Comparison of ENCODE assay signal across 34 cellular contexts in the genomic region with DNA sequence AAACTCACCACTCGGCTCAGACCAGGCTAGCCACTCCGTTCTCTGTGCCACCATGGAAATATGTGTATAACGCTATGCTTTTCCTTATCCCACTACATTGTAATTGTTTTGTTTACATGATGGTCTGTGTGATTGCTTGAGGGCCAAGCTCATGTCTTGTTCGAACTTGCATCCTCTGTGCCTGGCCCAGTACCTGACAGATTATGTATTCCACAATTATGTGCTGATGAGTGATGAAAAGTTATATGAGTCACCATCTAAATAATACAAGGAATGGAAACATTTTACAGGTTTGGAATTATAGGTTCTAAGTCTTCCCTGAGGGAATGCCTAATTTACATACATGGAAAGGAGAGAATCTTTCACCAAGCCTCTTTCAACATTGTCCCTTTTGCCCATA.
"Had no signal": no experiment of that assay in that cellular context is flagged by ENCODE, and none has a peak within 500 bp of the region (broad histone marks: within the 10 kb centered on the region; RNA-seq: fewer than 3 reads in every experiment).

No MANE protein-coding gene starts in this region.

- H3K9me3 ChIP-seq: adrenal gland had no signal

- ATAC-seq: activated CD4-positive, CD25-positive, alpha-beta regulatory T cell treated with anti-CD3 and anti-CD28 coated beads, Interleukin-2, amount 50 U/mL, for 24 hours; activated CD8-positive, alpha-beta T cell treated with anti-CD3 and anti-CD28 coated beads for 36 hours; activated naive CD8-positive, alpha-beta T cell treated with anti-CD3 and anti-CD28 coated beads, Interleukin-2, amount 50 U/mL, for 24 hours; activated T-cell treated with anti-CD3 and anti-CD28 coated beads, Interleukin-2, amount 50 U/mL, for 4 hours; body of pancreas; effector memory CD8-positive, alpha-beta T cell; gastroesophageal sphincter; heart right ventricle; T-helper 17 cell had no signal

- H3K4me1 Mint-ChIP-seq: activated B cell treated with CpG ODN at 0.5 μM for 24 hours; activated naive CD4-positive, alpha-beta T cell treated with anti-CD3 and anti-CD28 coated beads, Interleukin-2, amount 50 U/mL, for 24 hours; activated naive CD8-positive, alpha-beta T cell treated with anti-CD3 and anti-CD28 coated beads for 36 hours; activated naive CD8-positive, alpha-beta T cell treated with anti-CD3 and anti-CD28 coated beads, Interleukin-2, amount 50 U/mL, for 24 hours; central memory CD8-positive, alpha-beta T cell; T-helper 17 cell had no signal

- H3K27me3 ChIP-seq: adrenal gland, body of pancreas, esophagus muscularis mucosa, gastroesophageal sphincter, heart right ventricle, hepatocyte had no signal

- DNase-seq: activated B cell treated with CpG ODN at 0.5 μM for 24 hours; activated CD4-positive, alpha-beta T cell treated with anti-CD3 and anti-CD28 coated beads for 48 hours; activated CD4-positive, alpha-beta T cell treated with anti-CD3 and anti-CD28 coated beads, Interleukin-2, amount 50 U/mL, for 1 hour; activated CD4-positive, alpha-beta T cell treated with anti-CD3 and anti-CD28 coated beads, Interleukin-2, amount 50 U/mL, for 48 hours; activated CD8-positive, alpha-beta memory T cell treated with anti-CD3 and anti-CD28 coated beads for 24 hours; activated CD8-positive, alpha-beta T cell treated with anti-CD3 and anti-CD28 coated beads for 36 hours; activated effector memory CD4-positive, alpha-beta T cell treated with anti-CD3 and anti-CD28 coated beads, Interleukin-2, amount 50 U/mL, for 16 hours; activated naive CD4-positive, alpha-beta T cell treated with anti-CD3 and anti-CD28 coated beads for 36 hours; activated naive CD8-positive, alpha-beta T cell treated with anti-CD3 and anti-CD28 coated beads for 36 hours; activated naive CD8-positive, alpha-beta T cell treated with anti-CD3 and anti-CD28 coated beads, Interleukin-2, amount 50 U/mL, for 24 hours; activated T-cell treated with anti-CD3 and anti-CD28 coated beads, Interleukin-2, amount 50 U/mL, for 4 hours; adrenal gland; amygdala; aorta; body of pancreas; dorsolateral prefrontal cortex; effector memory CD8-positive, alpha-beta T cell; foreskin melanocyte; heart right ventricle; T-helper 1 cell; T-helper 17 cell; T1000; WERI-Rb-1 had no signal

- H2AFZ ChIP-seq: hepatocyte had no signal

- H3K27ac ChIP-seq: adrenal gland, body of pancreas, coronary artery, dorsolateral prefrontal cortex, esophagus muscularis mucosa, gastroesophageal sphincter, heart right ventricle, hepatocyte, WERI-Rb-1 had no signal

- H3K27ac Mint-ChIP-seq: activated B cell treated with CpG ODN at 0.5 μM for 24 hours; activated CD8-positive, alpha-beta T cell treated with anti-CD3 and anti-CD28 coated beads for 36 hours; activated naive CD4-positive, alpha-beta T cell treated with anti-CD3 and anti-CD28 coated beads for 36 hours; activated naive CD4-positive, alpha-beta T cell treated with anti-CD3 and anti-CD28 coated beads, Interleukin-2, amount 50 U/mL, for 24 hours; activated naive CD8-positive, alpha-beta T cell treated with anti-CD3 and anti-CD28 coated beads for 36 hours; activated naive CD8-positive, alpha-beta T cell treated with anti-CD3 and anti-CD28 coated beads, Interleukin-2, amount 50 U/mL, for 24 hours; activated T-helper 1 cell treated with anti-CD3 and anti-CD28 coated beads, Interleukin-12 subunit alpha, Interleukin-12 subunit beta, Interleukin-2, Interleukin-4 antibody, amounts not matched to agents 30 ng/mL and 10 ng/mL and 1 ng/mL, durations not matched to agents 14 hours and 24 hours and 36 hours; activated T-helper 2 cell treated with anti-CD3 and anti-CD28 coated beads, Interferon-gamma antibody, Interleukin-2, Interleukin-4, amounts not matched to agents 10 μg/mL and 5 μg/mL and 100 μg/mL, durations not matched to agents 14 hours and 24 hours and 36 hours; dendritic cell treated with granulocyte-macrophage colony-stimulating factor and Interleukin-4, amounts not matched to agents 40 ng/mL and 50 ng/mL, for 4 days; effector memory CD8-positive, alpha-beta T cell; T-helper 17 cell; T-helper 2 cell treated with Interferon-gamma antibody and Interleukin-4, amounts not matched to agents 5 μg/mL and 100 μg/mL, for 36 hours had no signal

- H3K4me3 Mint-ChIP-seq: activated B cell treated with CpG ODN at 0.5 μM for 24 hours; activated CD8-positive, alpha-beta T cell treated with anti-CD3 and anti-CD28 coated beads for 36 hours; activated naive CD4-positive, alpha-beta T cell treated with anti-CD3 and anti-CD28 coated beads for 36 hours; activated naive CD4-positive, alpha-beta T cell treated with anti-CD3 and anti-CD28 coated beads, Interleukin-2, amount 50 U/mL, for 24 hours; activated naive CD8-positive, alpha-beta T cell treated with anti-CD3 and anti-CD28 coated beads for 36 hours; activated naive CD8-positive, alpha-beta T cell treated with anti-CD3 and anti-CD28 coated beads, Interleukin-2, amount 50 U/mL, for 24 hours; activated T-cell treated with anti-CD3 and anti-CD28 coated beads, Interleukin-2, amount 50 U/mL, for 4 hours; activated T-helper 1 cell treated with anti-CD3 and anti-CD28 coated beads, Interleukin-12 subunit alpha, Interleukin-12 subunit beta, Interleukin-2, Interleukin-4 antibody, amounts not matched to agents 30 ng/mL and 10 ng/mL and 1 ng/mL, durations not matched to agents 14 hours and 24 hours and 36 hours; central memory CD8-positive, alpha-beta T cell; dendritic cell treated with granulocyte-macrophage colony-stimulating factor and Interleukin-4, amounts not matched to agents 40 ng/mL and 50 ng/mL, for 4 days; effector memory CD8-positive, alpha-beta T cell; T-helper 17 cell; T-helper 2 cell treated with Interferon-gamma antibody and Interleukin-4, amounts not matched to agents 5 μg/mL and 100 μg/mL, for 36 hours had no signal

- H3K36me3 Mint-ChIP-seq: activated naive CD8-positive, alpha-beta T cell treated with anti-CD3 and anti-CD28 coated beads for 36 hours had no signal

- H3K36me3 ChIP-seq: adrenal gland, esophagus muscularis mucosa, gastroesophageal sphincter, heart right ventricle, WERI-Rb-1 had no signal

- H3K79me2 ChIP-seq: hepatocyte had no signal

- H3K27me3 Mint-ChIP-seq: activated B cell treated with CpG ODN at 0.5 μM for 24 hours; activated CD8-positive, alpha-beta T cell treated with anti-CD3 and anti-CD28 coated beads for 36 hours; activated naive CD8-positive, alpha-beta T cell treated with anti-CD3 and anti-CD28 coated beads for 36 hours; activated naive CD8-positive, alpha-beta T cell treated with anti-CD3 and anti-CD28 coated beads, Interleukin-2, amount 50 U/mL, for 24 hours; dendritic cell treated with granulocyte-macrophage colony-stimulating factor and Interleukin-4, amounts not matched to agents 40 ng/mL and 50 ng/mL, for 4 days; T-helper 17 cell had no signal

- H3K4me3 ChIP-seq: adrenal gland, body of pancreas, coronary artery, dorsolateral prefrontal cortex, esophagus muscularis mucosa, gastroesophageal sphincter, heart right ventricle, hepatocyte had no signal

- H3K4me1 ChIP-seq: adrenal gland, body of pancreas, esophagus muscularis mucosa, gastroesophageal sphincter, heart right ventricle had no signal

- H3K4me2 ChIP-seq: hepatocyte had no signal
